In the genomic region with DNA sequence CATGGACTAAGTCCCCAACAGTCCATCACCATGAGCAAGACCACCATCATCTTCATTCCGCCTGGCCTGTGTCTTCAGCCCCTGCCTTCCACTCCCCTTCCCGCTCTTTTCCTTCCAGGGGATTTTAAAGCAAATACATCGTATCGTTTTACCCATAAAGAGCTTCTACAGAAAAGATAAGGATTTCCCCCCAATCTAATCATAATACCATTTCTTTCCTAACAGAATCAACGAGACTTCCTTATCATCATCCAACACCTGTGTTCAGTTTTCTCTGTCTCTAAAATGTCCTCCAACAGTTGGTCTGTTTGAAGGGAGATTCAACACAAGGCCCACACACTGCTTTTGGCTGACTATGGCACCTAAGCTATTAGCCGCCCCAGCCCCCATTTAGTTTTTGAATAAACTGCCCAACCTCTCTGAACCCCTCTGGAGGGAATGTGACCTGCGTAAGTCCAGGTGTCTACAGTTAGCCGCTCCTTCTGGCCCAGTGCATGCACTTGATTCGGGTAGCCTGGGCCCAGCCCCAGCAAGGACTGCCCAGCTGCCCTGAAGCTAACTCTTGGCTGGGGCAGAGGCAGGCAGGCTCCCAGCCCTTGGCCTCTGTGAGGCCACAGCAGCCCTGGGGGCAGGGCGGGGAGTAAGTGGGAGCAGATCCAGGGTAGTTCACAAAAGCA, we compare ENCODE assay signal across 8 cellular contexts. TPM values are rescaled to one million over a fixed set of nuclear protein-coding genes. Genes with fewer than 3 reads are reported as not detected.
DNase-seq lines count a peak whose midpoint lies in the region; ATAC-seq and TF ChIP-seq lines count a peak whose summit lies in the region.
"Had no signal": no experiment of that assay in that cellular context is flagged by ENCODE, and none has a peak within 500 bp of the region (broad histone marks: within the 10 kb centered on the region; RNA-seq: fewer than 3 reads in every experiment).

No MANE protein-coding gene starts in this region.

- no peak overlapping the region for H3K4me3 ChIP-seq in Jurkat, Clone E6-1 (ENCODE audit: low read length)

- H3K27me3 ChIP-seq in foreskin keratinocyte: no peaks in the 10 kb centered on the region

- no peak for TF ChIP-seq CTCF in foreskin keratinocyte (conservative IDR thresholded peaks at IDR 0.05)

- DNase-seq in Jurkat, Clone E6-1 (ENCODE audit: low read depth, low spot score): peak; percentile 10
- DNase-seq in RPMI7951 (ENCODE audit: low read depth): peak; percentile 21
- no peak for DNase-seq in foreskin keratinocyte
- DNase-seq in sciatic nerve (ENCODE audit: low spot score): no peak
- no peak for DNase-seq in central memory CD4-positive, alpha-beta T cell
- no peak for DNase-seq in LoVo (ENCODE audit: low spot score)
- DNase-seq in Ammon's horn (ENCODE audit: low spot score): no peak
- DNase-seq: NCI-H2227 treated with DMSO at 0.1 percent for 48 hours had no signal

- intact Hi-C loops in sciatic nerve (cut with DNase I): no loop called here

- no peak overlapping the region for H3K27ac ChIP-seq in foreskin keratinocyte

- peaks cover 11% of the 10 kb centered on the region for H3K4me1 ChIP-seq in foreskin keratinocyte

- ATAC-seq in foreskin keratinocyte (peak; percentile 56), sciatic nerve (peak; percentile 42)

RNA-seq across cellular contexts. Expression of gene SEMA4C, which starts 25.3 kb away (rescaled TPM):
- polyA plus RNA-seq in Jurkat, Clone E6-1 (2012; ENCODE audit: insufficient read depth, insufficient read length): 12.0 TPM
- total RNA-seq in RPMI7951 (2014; rRNA removed; shearing (Covaris generic)): 30.3 and 41.0 TPM in 2 replicates
- total RNA-seq in foreskin keratinocyte (9.5 and 10.5 TPM in 2 replicates), sciatic nerve (136 TPM)
- polyA plus RNA-seq in foreskin keratinocyte: 6.2 and 6.6 TPM in 2 replicates

RNA-seq across cellular contexts. Expression of gene ANKRD39, which starts 37.4 kb away (rescaled TPM):
- 40.2 TPM for polyA plus RNA-seq in Jurkat, Clone E6-1 (2012; ENCODE audit: insufficient read depth, insufficient read length)
- total RNA-seq in RPMI7951 (2014; rRNA removed; shearing (Covaris generic)): 20.7 and 25.8 TPM in 2 replicates
- total RNA-seq in foreskin keratinocyte (10.5 and 10.6 TPM in 2 replicates), sciatic nerve (15.9 TPM)
- polyA plus RNA-seq in foreskin keratinocyte: 19.0 and 19.2 TPM in 2 replicates

RNA-seq across cellular contexts. Expression of gene ANKRD23, which starts 51.3 kb away (rescaled TPM):
- polyA plus RNA-seq in Jurkat, Clone E6-1 (2012; ENCODE audit: insufficient read depth, insufficient read length): 4.7 TPM
- 0.84 and 1.8 TPM in 2 replicates for total RNA-seq in RPMI7951 (2014; rRNA removed; shearing (Covaris generic))
- total RNA-seq in foreskin keratinocyte: 0.92 and 1.2 TPM in 2 replicates
- 0.57 and 0.59 TPM in 2 replicates for polyA plus RNA-seq in foreskin keratinocyte
- 8.3 TPM for total RNA-seq in sciatic nerve

Comparison
In these comparisons a context has a peak if more than half of its experiments do, and no peak if none do; other contexts are left out.
1. DNase-seq: peak in Jurkat, Clone E6-1 (single experiment) and RPMI7951 (single experiment); none in foreskin keratinocyte (0 of 2), sciatic nerve (single experiment), central memory CD4-positive, alpha-beta T cell (single experiment), LoVo (single experiment) and Ammon's horn (single experiment).